In genomic region chr3:58994746-58995330, GRCh38 we compare ENCODE assay signal across 9 cellular contexts. TPM values are rescaled to one million over a fixed set of nuclear protein-coding genes. Genes with fewer than 3 reads are reported as not detected.
DNase-seq lines count a peak whose midpoint lies in the region; ATAC-seq and TF ChIP-seq lines count a peak whose summit lies in the region.
"Had no signal": no experiment of that assay in that cellular context is flagged by ENCODE, and none has a peak within 500 bp of the region (broad histone marks: within the 10 kb centered on the region; RNA-seq: fewer than 3 reads in every experiment).

No MANE protein-coding gene starts in this region.

- H3K4me1 ChIP-seq in left lung (no peaks in the 10 kb centered on the region), vagina (peaks cover 6% of the 10 kb centered on the region)

- TF ChIP-seq POLR2A in vagina (IDR thresholded peaks at IDR 0.05): no peak

- H3K27ac ChIP-seq in left lung (no peak overlapping the region), vagina (no peak overlapping the region)
- H3K27ac ChIP-seq: thoracic aorta had no signal

- peak overlapping the region in 4 of 5 experiments; percentile 34 to 89 (median 69) for H3K27ac Mint-ChIP-seq in brain

- peak; percentile 68 to 90 for TF ChIP-seq CTCF in brain (conservative IDR thresholded peaks at IDR 0.05)
- TF ChIP-seq CTCF in left lung (IDR thresholded peaks at IDR 0.05): peak; percentile 39 to 53
- TF ChIP-seq CTCF in vagina (IDR thresholded peaks at IDR 0.05): no peak

- intact Hi-C loops in Right ventricle myocardium superior (cut with DNase I): no loop called here
- intact Hi-C loops in left cardiac atrium (cut with DNase I): no loop called here
- intact Hi-C loops in left lung (cut with DNase I): no loop called here
- intact Hi-C loops in vagina (cut with DNase I): no loop called here

- DNase-seq in Right ventricle myocardium superior (no peak), left cardiac atrium (no peak), HPDE6-E6E7 (ENCODE audit: extremely low spot score) (peak; percentile 4), NOMO-1 (lab: John Stamatoyannopoulos, UW; ENCODE audit: unreplicated experiment in 2 of 2) (peak; percentile 24 to 54), left lung (no peak), vagina (ENCODE audit: extremely low spot score in 2 of 2) (no peak)

- H3K4me3 ChIP-seq in left lung: no peak overlapping the region
- H3K4me3 ChIP-seq in vagina: no peak overlapping the region
- H3K4me3 ChIP-seq: thoracic aorta had no signal

- H3K4me3 Mint-ChIP-seq in brain: peak overlapping the region in 3 of 5 experiments; percentile 10 to 39 (median 27)

- no peaks in the 10 kb centered on the region for H3K9me3 ChIP-seq in left lung
- no peaks in the 10 kb centered on the region for H3K9me3 ChIP-seq in vagina
- H3K9me3 ChIP-seq: thoracic aorta had no signal

- H3K36me3 ChIP-seq in left lung: no peaks in the 10 kb centered on the region
- H3K36me3 ChIP-seq in vagina: no peaks in the 10 kb centered on the region
- H3K36me3 ChIP-seq: thoracic aorta had no signal

- ATAC-seq in Right ventricle myocardium superior (ENCODE audit: poor library complexity) (peak; percentile 53), left cardiac atrium (no peak), left lung (peak; percentile 80), GM18909 (IDR thresholded peaks at IDR 0.05; ENCODE audit: poor library complexity, unreplicated experiment) (no peak)

- peaks cover 20% of the 10 kb centered on the region for H3K4me1 Mint-ChIP-seq in brain

- H3K27me3 Mint-ChIP-seq in brain: no peaks in the 10 kb centered on the region

- no peaks in the 10 kb centered on the region for H3K9me3 Mint-ChIP-seq in brain

- H3K27me3 ChIP-seq in left lung (no peaks in the 10 kb centered on the region), vagina (no peaks in the 10 kb centered on the region)

- no peaks in the 10 kb centered on the region for H3K36me3 Mint-ChIP-seq in brain

RNA-seq across cellular contexts. Expression of gene CFAP20DC, which starts 55.0 kb away (rescaled TPM):
- total RNA-seq in Right ventricle myocardium superior (0.22 TPM), left cardiac atrium (under 1 TPM; 0.08 to 0.24 TPM), left lung (1 to 10 TPM; 1.2 to 1.4 TPM), vagina (5.4 TPM)
- polyA plus RNA-seq in brain (ENCODE audit: insufficient read depth, low read depth, low replicate concordance): 3.1 TPM
- total RNA-seq: thoracic aorta had no signal

Comparison
In these comparisons a context has a peak if more than half of its experiments do, and no peak if none do; other contexts are left out.
1. ATAC-seq: peak in Right ventricle myocardium superior (single experiment) and left lung (single experiment); none in left cardiac atrium (0 of 2) and GM18909 (single experiment).
2. DNase-seq: peak in HPDE6-E6E7 (single experiment) and NOMO-1 (2 of 2); none in Right ventricle myocardium superior (single experiment), left cardiac atrium (single experiment), left lung (0 of 2) and vagina (0 of 2).
3. CTCF ChIP-seq: peak in brain (2 of 2) and left lung (2 of 2); none in vagina (0 of 3).